Comparison of ENCODE assay signal across 21 cellular contexts in the genomic region with DNA sequence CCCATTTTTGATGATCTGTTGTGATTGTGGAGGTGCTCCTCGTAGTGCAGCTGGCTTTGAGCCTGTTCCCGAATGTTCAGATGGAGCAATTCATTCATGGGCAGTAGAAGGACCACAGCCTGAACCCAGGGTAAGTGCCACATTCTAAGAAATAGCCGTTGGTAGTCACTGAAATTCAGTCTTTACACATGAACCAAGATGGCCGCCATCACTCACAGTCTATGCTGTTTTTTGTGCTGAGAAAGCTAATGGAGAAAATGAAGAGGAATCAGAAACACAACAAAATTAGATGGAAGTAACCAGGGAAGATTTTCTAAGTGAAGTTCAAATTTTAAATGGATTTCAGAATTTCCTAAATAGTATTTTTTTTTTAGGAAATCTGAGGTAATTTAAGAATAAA. TPM values are rescaled to one million over a fixed set of nuclear protein-coding genes. Genes with fewer than 3 reads are reported as not detected.
"Had no signal": no experiment of that assay in that cellular context is flagged by ENCODE, and none has a peak within 500 bp of the region (broad histone marks: within the 10 kb centered on the region; RNA-seq: fewer than 3 reads in every experiment).

No MANE protein-coding gene starts in this region.

- DNase-seq: activated CD4-positive, alpha-beta T cell treated with anti-CD3 and anti-CD28 coated beads for 48 hours; activated CD4-positive, alpha-beta T cell treated with anti-CD3 and anti-CD28 coated beads, Interleukin-2, amount 50 U/mL, for 4 hours; activated CD4-positive, CD25-positive, alpha-beta regulatory T cell treated with anti-CD3 and anti-CD28 coated beads, Interleukin-2, amount 50 U/mL, for 72 hours; activated CD8-positive, alpha-beta memory T cell treated with anti-CD3 and anti-CD28 coated beads, Interleukin-2, amount 50 U/mL, for 48 hours; activated CD8-positive, alpha-beta T cell treated with anti-CD3 and anti-CD28 coated beads, Interleukin-2, amount 10 ng/mL, durations not matched to agents 7 days and 5 days; activated naive CD4-positive, alpha-beta T cell treated with anti-CD3 and anti-CD28 coated beads, Interleukin-2, amount 50 U/mL, for 16 hours; activated T-cell treated with anti-CD3 and anti-CD28 coated beads, Interleukin-2, amount 50 U/mL, for 1 hour; amniotic stem cell; NCI-H1105 treated with DMSO at 0.1 percent for 48 hours; NCI-H1436 treated with DMSO at 0.1 percent for 48 hours; NCI-H187; NCI-H2081; NCI-H510A treated with DMSO at 0.1 percent for 48 hours; NCI-H69; RPMI8226; SJCRH30 had no signal

- H3K9ac ChIP-seq: KMS-11 had no signal

- H3K4me3 ChIP-seq: ascending aorta, SJCRH30 had no signal

- ATAC-seq: activated CD8-positive, alpha-beta T cell treated with anti-CD3 and anti-CD28 coated beads, Interleukin-2, amount 10 ng/mL, durations not matched to agents 7 days and 5 days; Panc1; Right ventricle myocardium inferior; SK-N-SH treated with all-trans-retinoic acid at 6 μM for 48 hours had no signal

- H3K4me1 ChIP-seq: ascending aorta, SJCRH30 had no signal

- H3K36me3 ChIP-seq: ascending aorta, SJCRH30 had no signal

- H3K27me3 ChIP-seq: ascending aorta, SJCRH30 had no signal

- H3K27ac ChIP-seq: ascending aorta, KMS-11, SJCRH30 had no signal

- H3K4me2 ChIP-seq: KMS-11 had no signal

- H3K9me3 ChIP-seq: ascending aorta, SJCRH30 had no signal

RNA-seq across cellular contexts. Expression of gene DSG1, which starts 25.5 kb away (rescaled TPM):
- total RNA-seq: activated CD8-positive, alpha-beta T cell treated with anti-CD3 and anti-CD28 coated beads, Interleukin-2, amount 10 ng/mL, durations not matched to agents 7 days and 5 days; ascending aorta; SJCRH30 had no signal

RNA-seq across cellular contexts. Expression of gene DSG4, which starts 33.1 kb away (rescaled TPM):
- total RNA-seq: activated CD8-positive, alpha-beta T cell treated with anti-CD3 and anti-CD28 coated beads, Interleukin-2, amount 10 ng/mL, durations not matched to agents 7 days and 5 days; ascending aorta; Right ventricle myocardium inferior; SJCRH30 had no signal
